18 cellular contexts compared by ENCODE assay signal in the genomic region with DNA sequence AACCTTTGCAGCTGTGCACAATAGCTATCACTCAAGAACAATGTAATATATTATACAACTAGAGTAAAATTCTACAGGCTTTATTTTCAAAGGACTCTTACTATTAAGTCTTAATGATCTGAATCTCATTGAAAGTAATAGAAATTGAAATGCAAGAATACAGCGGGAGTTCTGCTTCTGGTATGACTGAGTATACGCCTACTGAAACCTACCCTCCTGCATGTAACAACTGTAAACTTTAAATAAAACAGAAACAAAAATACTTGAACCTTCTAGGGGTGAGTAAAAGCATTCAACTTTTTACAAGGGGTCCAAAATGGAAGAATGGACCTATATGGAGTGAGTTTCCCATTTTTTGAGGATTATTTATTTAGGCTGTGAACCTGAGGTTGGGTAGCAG. TPM values are rescaled to one million over a fixed set of nuclear protein-coding genes. Genes with fewer than 3 reads are reported as not detected.
DNase-seq lines count a peak whose midpoint lies in the region; ATAC-seq lines count a peak whose summit lies in the region.
"Had no signal": no experiment of that assay in that cellular context is flagged by ENCODE, and none has a peak within 500 bp of the region (broad histone marks: within the 10 kb centered on the region; RNA-seq: fewer than 3 reads in every experiment).

No MANE protein-coding gene starts in this region.

- DNase-seq in ureter (ENCODE audit: low spot score) (no peak), cerebellar cortex (ENCODE audit: low spot score) (no peak), AML-193 (lab: John Stamatoyannopoulos, UW) (no peak), NCI-H1436 treated with DMSO at 0.1 percent for 48 hours (lab: John Stamatoyannopoulos, UW) (no peak)
- DNase-seq: activated CD4-positive, CD25-positive, alpha-beta regulatory T cell treated with anti-CD3 and anti-CD28 coated beads, Interleukin-2, amount 50 U/mL, for 72 hours; activated T-cell treated with anti-CD3 and anti-CD28 coated beads, Interleukin-2, amount 50 U/mL, for 24 hours; left ventricle myocardium inferior; MM.1S; naive thymus-derived CD8-positive, alpha-beta T cell; NCI-H345; PC-9; stimulated activated CD4-positive, alpha-beta T cell treated with anti-CD3 and anti-CD28 coated beads, Interleukin-2, amount 100 ng/mL, for 24 hours; SW 1271 had no signal

- ATAC-seq in GM18511 (IDR thresholded peaks at IDR 0.05; ENCODE audit: unreplicated experiment) = peak; percentile 84
- peak; percentile 84 for ATAC-seq in GM19463 (IDR thresholded peaks at IDR 0.05; ENCODE audit: unreplicated experiment)
- peak; percentile 84 for ATAC-seq in HG02759 (IDR thresholded peaks at IDR 0.05; ENCODE audit: unreplicated experiment)
- peak; percentile 74 for ATAC-seq in HG03354 (IDR thresholded peaks at IDR 0.05; ENCODE audit: poor library complexity, severe bottlenecking, unreplicated experiment)
- ATAC-seq: naive thymus-derived CD8-positive, alpha-beta T cell had no signal

RNA-seq across cellular contexts. Expression of gene DCHS2, which starts 13.5 kb away (rescaled TPM):
- total RNA-seq in ureter = 1.8 TPM
- total RNA-seq: HT-29; left ventricle myocardium inferior; naive thymus-derived CD8-positive, alpha-beta T cell had no signal
